21 cellular contexts compared by ENCODE assay signal in the genomic region with DNA sequence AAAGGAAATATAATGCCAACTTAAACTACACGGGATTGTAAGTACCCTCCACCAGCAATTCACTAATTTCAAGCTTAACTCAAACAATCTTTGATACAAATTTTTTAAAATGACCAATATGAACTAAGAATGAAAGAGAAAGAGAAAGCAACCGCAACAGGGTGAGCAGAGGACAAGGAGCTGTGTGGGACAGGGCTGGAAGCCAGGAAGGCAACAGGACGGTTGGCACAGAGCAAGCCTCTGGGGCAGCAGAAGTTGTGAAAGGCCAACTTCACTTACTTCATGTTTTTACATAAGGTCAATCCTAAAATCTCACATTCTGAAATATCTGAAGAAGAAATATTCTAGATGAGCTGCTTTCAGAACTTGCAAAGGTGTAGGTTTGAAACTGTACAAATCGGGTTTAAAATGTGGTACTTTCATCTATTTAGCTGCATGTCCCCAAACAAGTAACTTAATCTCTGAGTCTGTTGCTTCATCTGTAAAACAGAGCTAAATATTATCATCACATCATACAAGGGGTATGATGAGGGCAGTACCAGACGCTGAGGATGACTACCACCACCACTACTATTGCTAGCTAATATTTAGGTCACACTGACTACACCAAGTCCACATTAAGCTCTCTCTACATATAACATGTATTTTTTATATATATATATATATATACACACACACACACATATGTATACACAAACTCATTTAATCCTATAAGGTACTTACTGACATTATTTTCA.
DNase-seq lines count a peak whose midpoint lies in the region; ATAC-seq, FAIRE-seq and TF ChIP-seq lines count a peak whose summit lies in the region.
"Had no signal": no experiment of that assay in that cellular context is flagged by ENCODE, and none has a peak within 500 bp of the region (broad histone marks: within the 10 kb centered on the region; RNA-seq: fewer than 3 reads in every experiment).

No MANE protein-coding gene starts in this region.

- H4K20me1 ChIP-seq in astrocyte (ENCODE audit: insufficient read depth, low read length): no peaks in the 10 kb centered on the region

- TF ChIP-seq CTCF in astrocyte (IDR thresholded peaks at IDR 0.05; ENCODE audit: insufficient read depth, low read depth, low read length) (no peak), left lung (IDR thresholded peaks at IDR 0.05) (no peak), thoracic aorta (IDR thresholded peaks at IDR 0.05) (no peak), A673 (conservative IDR thresholded peaks at IDR 0.05; ENCODE audit: low read depth, low read length) (no peak)

- no peaks in the 10 kb centered on the region for H3K36me3 Mint-ChIP-seq in astrocyte (ENCODE audit: low read depth, unreplicated experiment)
- H3K36me3 Mint-ChIP-seq: activated naive CD4-positive, alpha-beta T cell treated with anti-CD3 and anti-CD28 coated beads, Interleukin-2, amount 10 ng/mL, durations not matched to agents 7 days and 5 days; naive B cell had no signal

- H3K27ac ChIP-seq in astrocyte (ENCODE audit: low read depth, low read length) (no peak overlapping the region), left lung (no peak overlapping the region), thoracic aorta (no peak overlapping the region), A673 (ENCODE audit: low read depth, low read length, poor library complexity, severe bottlenecking) (no peak overlapping the region)
- H3K27ac ChIP-seq: HL-60 had no signal

- H3K79me2 ChIP-seq in astrocyte (ENCODE audit: insufficient read depth, low read length): no peaks in the 10 kb centered on the region

- ATAC-seq in Right ventricle myocardium inferior (peak; percentile 79), left lung (peak; percentile 66), thoracic aorta (ENCODE audit: insufficient number of reproducible peaks, low FRiP score, low read depth) (no peak)
- ATAC-seq: activated CD4-positive, CD25-positive, alpha-beta regulatory T cell treated with anti-CD3 and anti-CD28 coated beads, Interleukin-2, amount 50 U/mL, for 24 hours had no signal

- BruUV-seq in A673 (replicated peaks; lab: Mats Ljungman, UMichigan): no TSS peak

- no peaks in the 10 kb centered on the region for H3K4me1 ChIP-seq in astrocyte (ENCODE audit: insufficient read depth, low read length)
- no peaks in the 10 kb centered on the region for H3K4me1 ChIP-seq in left lung
- H3K4me1 ChIP-seq in thoracic aorta (ENCODE audit: control insufficient read depth in 1 of 2, low read depth in 2 of 2): no peaks in the 10 kb centered on the region
- H3K4me1 ChIP-seq in A673 (ENCODE audit: insufficient read depth, low read length, poor library complexity, severe bottlenecking): no peaks in the 10 kb centered on the region

- intact Hi-C loops in Right ventricle myocardium inferior (cut with DNase I): no loop called here
- intact Hi-C loops in cardiac septum (cut with DNase I): no loop called here
- intact Hi-C loops in left lung (cut with DNase I): no loop called here
- intact Hi-C loops in A673 (cut with micrococcal nuclease; ENCODE audit: unreplicated experiment): no loop called here

- no peaks in the 10 kb centered on the region for H3K36me3 ChIP-seq in astrocyte (ENCODE audit: insufficient read depth, low read length)
- no peaks in the 10 kb centered on the region for H3K36me3 ChIP-seq in left lung
- H3K36me3 ChIP-seq in thoracic aorta: no peaks in the 10 kb centered on the region
- H3K36me3 ChIP-seq in A673 (ENCODE audit: insufficient read depth, low read length, poor library complexity, severe bottlenecking): no peaks in the 10 kb centered on the region

- no peak overlapping the region for H2AFZ ChIP-seq in astrocyte (ENCODE audit: low read depth, low read length)

- H3K4me1 Mint-ChIP-seq in astrocyte (ENCODE audit: low read depth, unreplicated experiment): no peaks in the 10 kb centered on the region
- H3K4me1 Mint-ChIP-seq: central memory CD8-positive, alpha-beta T cell; naive B cell had no signal

- peak overlapping the region; percentile 29 for H3K27ac Mint-ChIP-seq in astrocyte (ENCODE audit: unreplicated experiment)
- H3K27ac Mint-ChIP-seq: activated naive CD4-positive, alpha-beta T cell treated with anti-CD3 and anti-CD28 coated beads, Interleukin-2, amount 10 ng/mL, durations not matched to agents 7 days and 5 days; naive B cell had no signal

- no peaks in the 10 kb centered on the region for H3K9me3 Mint-ChIP-seq in astrocyte (ENCODE audit: unreplicated experiment)
- H3K9me3 Mint-ChIP-seq: activated naive CD4-positive, alpha-beta T cell treated with anti-CD3 and anti-CD28 coated beads, Interleukin-2, amount 10 ng/mL, durations not matched to agents 7 days and 5 days; central memory CD8-positive, alpha-beta T cell had no signal

- H3K9me3 ChIP-seq in astrocyte (ENCODE audit: insufficient read depth, low read depth, low read length) (no peaks in the 10 kb centered on the region), left lung (no peaks in the 10 kb centered on the region), thoracic aorta (no peaks in the 10 kb centered on the region), A673 (ENCODE audit: low read depth, low read length, poor library complexity, severe bottlenecking) (no peaks in the 10 kb centered on the region)

- no peaks in the 10 kb centered on the region for H3K27me3 Mint-ChIP-seq in astrocyte (ENCODE audit: low read depth, unreplicated experiment)
- H3K27me3 Mint-ChIP-seq: activated naive CD4-positive, alpha-beta T cell treated with anti-CD3 and anti-CD28 coated beads, Interleukin-2, amount 10 ng/mL, durations not matched to agents 7 days and 5 days had no signal

- H3K4me3 ChIP-seq in astrocyte (ENCODE audit: insufficient read depth, low read depth, low read length) (no peak overlapping the region), left lung (no peak overlapping the region), thoracic aorta (peak overlapping the region; percentile 57), A673 (ENCODE audit: low read depth, low read length, poor library complexity, severe bottlenecking) (no peak overlapping the region)

- H3K27me3 ChIP-seq in astrocyte (ENCODE audit: insufficient read depth, low read length) (no peaks in the 10 kb centered on the region), left lung (no peaks in the 10 kb centered on the region), thoracic aorta (replicated peaks; ENCODE audit: insufficient read depth) (no peaks in the 10 kb centered on the region), A673 (replicated peaks; ENCODE audit: insufficient read depth, low read depth, low read length, poor library complexity) (no peaks in the 10 kb centered on the region)

- FAIRE-seq in astrocyte (lab: Jason Lieb, UNC): no peak
- FAIRE-seq: endothelial cell of umbilical vein had no signal

- DNase-seq in Right ventricle myocardium inferior (ENCODE audit: missing footprints) (no peak), cardiac septum (ENCODE audit: low spot score) (no peak), astrocyte (ENCODE audit: low read depth) (no peak), left lung (peak in 1 of 2 donors; percentile 35), thoracic aorta (ENCODE audit: low spot score) (no peak), UCSD-AML1 (lab: John Stamatoyannopoulos, UW; ENCODE audit: unreplicated experiment) (no peak), A673 (ENCODE audit: low spot score) (no peak), NCI-H345 treated with DMSO at 0.1 percent for 48 hours (lab: John Stamatoyannopoulos, UW; ENCODE audit: unreplicated experiment) (no peak)
- DNase-seq: ACHN; activated CD8-positive, alpha-beta memory T cell treated with anti-CD3 and anti-CD28 coated beads, Interleukin-2, amount 50 U/mL, for 4 hours; activated naive CD4-positive, alpha-beta T cell treated with anti-CD3 and anti-CD28 coated beads, Interleukin-2, amount 10 ng/mL, durations not matched to agents 7 days and 5 days; glutamatergic neuron; naive B cell; NCI-H187 treated with DMSO at 0.1 percent for 48 hours; NCI-H510A; stimulated activated CD4-positive, alpha-beta T cell treated with anti-CD3 and anti-CD28 coated beads, Interleukin-4, amount 100 ng/mL, for 4 hours; SW 1271 had no signal

- no peak overlapping the region for H3K9ac ChIP-seq in astrocyte (ENCODE audit: low read length)

- POLR2A ChIA-PET in A673 (lab: Charles Lee; ENCODE audit: low non-redundant PET): no interaction called here

- H3K4me3 Mint-ChIP-seq in astrocyte (ENCODE audit: unreplicated experiment): no peak overlapping the region
- H3K4me3 Mint-ChIP-seq: activated naive CD4-positive, alpha-beta T cell treated with anti-CD3 and anti-CD28 coated beads, Interleukin-2, amount 10 ng/mL, durations not matched to agents 7 days and 5 days; central memory CD8-positive, alpha-beta T cell; naive B cell had no signal

- no peak overlapping the region for H3K4me2 ChIP-seq in astrocyte (ENCODE audit: low read length)

- CTCF ChIA-PET in A673 (lab: Charles Lee): no interaction called here
